In the genomic region with DNA sequence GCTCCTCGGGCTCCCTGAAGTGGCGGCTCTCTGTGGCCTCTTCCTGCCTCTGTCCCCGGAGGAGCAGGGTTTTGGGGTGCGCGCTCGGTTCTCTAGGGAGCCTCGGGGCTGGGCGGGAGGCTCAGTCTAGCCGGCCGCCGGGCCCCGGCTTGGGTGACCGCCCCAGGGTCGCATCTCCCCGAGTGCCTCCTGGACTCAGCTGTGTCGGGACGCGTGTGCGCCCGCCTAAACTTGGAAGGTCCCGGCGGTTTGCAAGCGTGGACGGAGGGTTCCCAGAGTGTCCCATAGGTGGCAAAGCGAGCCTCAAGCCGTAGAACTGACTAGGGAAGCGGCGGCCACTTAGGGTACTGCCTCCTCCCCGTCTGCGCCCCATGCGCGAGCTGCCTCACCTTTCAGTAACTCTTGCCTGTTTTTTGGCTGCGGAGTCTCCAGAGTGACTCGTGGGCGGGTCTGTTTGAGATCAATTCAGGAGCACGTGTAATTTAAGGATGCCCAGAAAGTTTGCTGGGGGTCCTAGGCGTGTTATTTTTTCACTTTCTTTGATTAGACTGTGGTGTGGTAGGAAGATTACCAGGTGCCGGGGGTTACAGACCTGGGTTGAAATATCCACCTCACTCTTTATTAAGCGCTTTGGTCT, we compare ENCODE assay signal across 8 cellular contexts. TPM values are rescaled to one million over a fixed set of nuclear protein-coding genes. Genes with fewer than 3 reads are reported as not detected.
DNase-seq lines count a peak whose midpoint lies in the region; ATAC-seq and TF ChIP-seq lines count a peak whose summit lies in the region.

No MANE protein-coding gene starts in this region.

- H3K36me3 Mint-ChIP-seq in activated naive CD8-positive, alpha-beta T cell: no peaks in the 10 kb centered on the region

- H3K27ac ChIP-seq in upper lobe of left lung: peak overlapping the region; percentile 86 to 92 (median 88)

- peak; percentile 42 for DNase-seq in GM04504 (ENCODE audit: low read depth)
- DNase-seq in H4 (ENCODE audit: low spot score): peak; percentile 78
- peak; percentile 76 to 82 for DNase-seq in Kasumi-1 (lab: John Stamatoyannopoulos, UW)
- DNase-seq in SKM-1 (lab: John Stamatoyannopoulos, UW; ENCODE audit: unreplicated experiment): peak; percentile 74
- peak; percentile 70 for DNase-seq in Right ventricle myocardium superior
- peak; percentile 29 for DNase-seq in pons (ENCODE audit: low spot score)
- DNase-seq in upper lobe of left lung: peak; percentile 74 to 89

- no peaks in the 10 kb centered on the region for H3K27me3 Mint-ChIP-seq in activated naive CD8-positive, alpha-beta T cell

- no peak for TF ChIP-seq POLR2A in upper lobe of left lung (IDR thresholded peaks at IDR 0.05)

- H3K4me1 ChIP-seq in upper lobe of left lung: peaks cover 9 to 26% (median 16%) of the 10 kb centered on the region in 4 donors

- TF ChIP-seq EP300 in upper lobe of left lung (IDR thresholded peaks at IDR 0.05): no peak

- no peaks in the 10 kb centered on the region for H3K9me3 ChIP-seq in upper lobe of left lung

- peak; percentile 43 to 93 (median 76) for TF ChIP-seq CTCF in upper lobe of left lung (IDR thresholded peaks at IDR 0.05)

- H3K27me3 ChIP-seq in upper lobe of left lung: no peaks in the 10 kb centered on the region

- ATAC-seq in Right ventricle myocardium superior (ENCODE audit: poor library complexity) (peak; percentile 77), upper lobe of left lung (ENCODE audit: low FRiP score in 2 of 2) (peak; percentile 84 to 91)

- H3K9me3 Mint-ChIP-seq in activated naive CD8-positive, alpha-beta T cell (ENCODE audit: low read depth): no peaks in the 10 kb centered on the region

- intact Hi-C loops in Right ventricle myocardium superior (cut with DNase I): no loop called here

- peaks cover 33% of the 10 kb centered on the region for H3K4me1 Mint-ChIP-seq in activated naive CD8-positive, alpha-beta T cell (ENCODE audit: low read depth)

- H3K4me3 Mint-ChIP-seq in activated naive CD8-positive, alpha-beta T cell: peak overlapping the region; percentile 98

- no peaks in the 10 kb centered on the region for H3K36me3 ChIP-seq in upper lobe of left lung

- 0 to 1% methylated on average over 11 to 33 of the region's 39 CpGs for WGBS in upper lobe of left lung, 2 donors

- peak overlapping the region; percentile 92 to 96 (median 94) for H3K4me3 ChIP-seq in upper lobe of left lung

- peak overlapping the region; percentile 97 for H3K27ac Mint-ChIP-seq in activated naive CD8-positive, alpha-beta T cell

RNA-seq across cellular contexts. Expression of gene ACTL6A, which starts 0.7 kb away (rescaled TPM):
- total RNA-seq in H4 (2014; rRNA removed; shearing (Covaris generic)): 184 and 235 TPM in 2 replicates
- total RNA-seq in Right ventricle myocardium superior (21.2 TPM), upper lobe of left lung (10 to 100 TPM; 17.2 to 47.3 (median 30.7) TPM)

RNA-seq across cellular contexts. Expression of gene MRPL47, which starts 41.0 kb away (rescaled TPM):
- 69.4 and 96.8 TPM in 2 replicates for total RNA-seq in H4 (2014; rRNA removed; shearing (Covaris generic))
- total RNA-seq in Right ventricle myocardium superior (44.4 TPM), upper lobe of left lung (10 to 100 TPM in 5 of 6 donors, 1 to 10 TPM in 1; 3.1 to 27.7 (median 22.9) TPM)

RNA-seq across cellular contexts. Expression of gene NDUFB5, which starts 41.2 kb away (rescaled TPM):
- 222 and 281 TPM in 2 replicates for total RNA-seq in H4 (2014; rRNA removed; shearing (Covaris generic))
- total RNA-seq in Right ventricle myocardium superior: 360 TPM
- total RNA-seq in upper lobe of left lung: 10 to 100 TPM; 32.6 to 92.2 (median 62.3) TPM

Comparison
In these comparisons a context has a peak if more than half of its experiments do, and no peak if none do; other contexts are left out.
1. Peak in every context shown above with its lines: DNase-seq, ATAC-seq, H3K4me3 ChIP-seq and H3K27ac ChIP-seq.
2. DNase-seq: peak in every context shown above with its lines; median percentile 82 in upper lobe of left lung; 79 in Kasumi-1; 78 in H4; 74 in SKM-1; 70 in Right ventricle myocardium superior; 42 in GM04504; 29 in pons.